ENCODE assay signal across 14 cellular contexts in genomic region chr20:14717124-14718004, GRCh38.
DNase-seq lines count a peak whose midpoint lies in the region; ATAC-seq and TF ChIP-seq lines count a peak whose summit lies in the region.
"Had no signal": no experiment of that assay in that cellular context is flagged by ENCODE, and none has a peak within 500 bp of the region (broad histone marks: within the 10 kb centered on the region; RNA-seq: fewer than 3 reads in every experiment).

No MANE protein-coding gene starts in this region.

- H3K36me3 ChIP-seq in OCI-LY3 (replicated peaks; ENCODE audit: low read depth, low read length) = no peaks in the 10 kb centered on the region
- H3K36me3 ChIP-seq in heart right ventricle = no peaks in the 10 kb centered on the region
- H3K36me3 ChIP-seq: tibial artery had no signal

- H4K20me1 ChIP-seq in OCI-LY3 (ENCODE audit: insufficient read depth, low read length) = no peaks in the 10 kb centered on the region

- H2AFZ ChIP-seq in OCI-LY3 (ENCODE audit: low read depth, low read length) = no peak overlapping the region

- H3K4me1 ChIP-seq in OCI-LY3 (ENCODE audit: low read length) = peaks cover 14% of the 10 kb centered on the region
- H3K4me1 ChIP-seq in heart right ventricle = no peaks in the 10 kb centered on the region

- H3K27me3 ChIP-seq in OCI-LY3 (ENCODE audit: low read depth, low read length) (no peaks in the 10 kb centered on the region), heart right ventricle (no peaks in the 10 kb centered on the region)
- H3K27me3 ChIP-seq: tibial artery had no signal

- WGBS in heart right ventricle, 2 donors = 54 to 67% methylated on average over 6 of the region's 6 CpGs

- peak overlapping the region; percentile 40 for H3K4me2 ChIP-seq in OCI-LY3 (ENCODE audit: low read length)

- H3K9ac ChIP-seq in OCI-LY3 (ENCODE audit: low read length) = no peak overlapping the region

- H3K9me3 ChIP-seq in OCI-LY3 (ENCODE audit: insufficient read depth, low read length) (no peaks in the 10 kb centered on the region), heart right ventricle (no peaks in the 10 kb centered on the region)
- H3K9me3 ChIP-seq: tibial artery had no signal

- no peaks in the 10 kb centered on the region for H3K79me2 ChIP-seq in OCI-LY3 (ENCODE audit: low read length)

- no peak for TF ChIP-seq CTCF in OCI-LY3 (IDR thresholded peaks at IDR 0.05; ENCODE audit: low read depth, low read length)
- TF ChIP-seq CTCF in heart right ventricle (IDR thresholded peaks at IDR 0.05) = no peak

- intact Hi-C loops in heart right ventricle (cut with DNase I) = no loop called here

- DNase-seq in renal cortical epithelial cell (ENCODE audit: low read depth) (peak; percentile 82), activated T-cell treated with anti-CD3 and anti-CD28 coated beads for 4 hours (no peak), cerebellar nuclear complex (lab: John Stamatoyannopoulos, UW) (no peak), DMS79 (lab: John Stamatoyannopoulos, UW) (no peak), heart right ventricle (no peak)
- DNase-seq: hippocampal formation; MV-4-11; stimulated activated CD4-positive, alpha-beta T cell treated with anti-CD3 and anti-CD28 coated beads, Interleukin-4, amount 100 ng/mL, for 1 hour; tibial artery had no signal

- H3K27ac ChIP-seq in OCI-LY3 (ENCODE audit: low read length) (no peak overlapping the region), heart right ventricle (no peak overlapping the region)
- H3K27ac ChIP-seq: tibial artery had no signal

- no peak overlapping the region for H3K4me3 ChIP-seq in OCI-LY3 (ENCODE audit: low read length)
- no peak overlapping the region for H3K4me3 ChIP-seq in heart right ventricle
- H3K4me3 ChIP-seq: tibial artery had no signal

- ATAC-seq in GM19351 (IDR thresholded peaks at IDR 0.05; ENCODE audit: unreplicated experiment) = peak; percentile 84
- ATAC-seq in HG02938 (IDR thresholded peaks at IDR 0.05; ENCODE audit: unreplicated experiment) = peak; percentile 66
- no peak for ATAC-seq in heart right ventricle
- ATAC-seq: activated T-helper 17 cell treated with anti-CD3 and anti-CD28 coated beads, Interleukin-2, amount 50 U/mL, for 72 hours; HCT116 had no signal

Comparison
In these comparisons a context has a peak if more than half of its experiments do, and no peak if none do; other contexts are left out.
1. ATAC-seq: peak in GM19351 (single experiment) and HG02938 (single experiment); none in heart right ventricle (0 of 8).